9 cellular contexts compared by ENCODE assay signal in the genomic region with DNA sequence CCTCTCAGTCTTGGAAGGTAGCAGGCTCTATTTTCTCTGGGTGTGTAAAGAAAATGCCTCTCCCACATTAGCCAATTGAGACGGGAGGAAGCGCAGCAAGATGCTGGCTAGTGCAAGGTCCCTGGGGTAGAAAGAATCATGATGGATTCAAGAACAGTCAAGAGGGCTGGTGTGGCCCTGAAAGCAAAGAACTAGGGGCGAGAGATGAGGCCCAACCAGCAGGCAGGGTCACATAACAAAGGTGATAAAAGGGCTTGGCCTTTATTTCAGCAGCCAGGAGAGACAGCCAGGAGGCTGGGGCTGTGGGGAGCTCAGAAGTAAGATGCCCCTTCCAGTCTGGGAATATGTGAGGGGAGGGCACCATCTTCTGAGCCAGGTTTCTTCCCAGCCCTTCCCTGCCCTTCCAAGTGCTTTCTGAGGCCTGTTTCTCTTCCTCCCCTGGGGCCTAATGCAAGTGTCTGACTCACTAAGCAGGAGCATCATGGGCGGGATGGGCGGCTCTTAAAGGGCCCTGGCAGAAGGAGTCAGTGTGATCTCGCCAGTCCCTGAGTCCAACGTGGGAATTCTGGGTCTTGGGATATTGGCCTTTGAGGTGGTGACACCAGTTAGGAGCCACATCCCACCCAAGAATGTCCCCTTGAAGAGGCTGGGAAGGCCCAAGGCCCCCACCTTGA. TPM values are rescaled to one million over a fixed set of nuclear protein-coding genes. Genes with fewer than 3 reads are reported as not detected.
DNase-seq lines count a peak whose midpoint lies in the region; TF ChIP-seq lines count a peak whose summit lies in the region.
"Had no signal": no experiment of that assay in that cellular context is flagged by ENCODE, and none has a peak within 500 bp of the region (broad histone marks: within the 10 kb centered on the region; RNA-seq: fewer than 3 reads in every experiment).

No MANE protein-coding gene starts in this region.

- H3K9me3 ChIP-seq in ovary = no peaks in the 10 kb centered on the region

- no peak for TF ChIP-seq CTCF in ovary (IDR thresholded peaks at IDR 0.05)

- DNase-seq in DMS153 (lab: John Stamatoyannopoulos, UW) (peak; percentile 6), DMS153 treated with DMSO at 0.1 percent for 48 hours (lab: John Stamatoyannopoulos, UW; ENCODE audit: unreplicated experiment) (no peak), RPMI7951 (ENCODE audit: low read depth) (peak; percentile 87), epidermal melanocyte (ENCODE audit: insufficient read length, low spot score) (peak; percentile 84), ovary (peak in 3 of 5 donors; percentile 48 to 66 (median 51)), NOMO-1 treated with dmso at 0.1 percent for 144 hours (lab: John Stamatoyannopoulos, UW; ENCODE audit: unreplicated experiment) (no peak), NCI-H2029 (lab: John Stamatoyannopoulos, UW) (no peak), GDM1 (lab: John Stamatoyannopoulos, UW) (no peak)

- no peaks in the 10 kb centered on the region for H3K36me3 ChIP-seq in ovary

- no peak for TF ChIP-seq POLR2A in ovary (IDR thresholded peaks at IDR 0.05)

- no peak overlapping the region for H3K27ac ChIP-seq in ovary
- H3K27ac ChIP-seq: 22Rv1 had no signal

- WGBS in ovary, 3 donors = 61 to 79% (median 73%) methylated on average over 7 of the region's 7 CpGs

- no peaks in the 10 kb centered on the region for H3K27me3 ChIP-seq in ovary

- intact Hi-C loops in ovary (cut with DNase I) = loop anchor here in 1 of 4 donors (5.0 kb wide), 1 partner anchor 378 kb away; a partner anchor contains a TSS

- H3K4me3 ChIP-seq in ovary = no peak overlapping the region

- TF ChIP-seq EP300 in ovary (IDR thresholded peaks at IDR 0.05) = no peak

- peaks cover 13% of the 10 kb centered on the region for H3K4me1 ChIP-seq in ovary (ENCODE audit: insufficient read depth)

RNA-seq across cellular contexts. Expression of a gene that starts 3.9 kb away (rescaled TPM):
- total RNA-seq in RPMI7951 (2014; rRNA removed; shearing (Covaris generic)) = 15.0 and 16.1 TPM in 2 replicates
- 10 to 100 TPM in 5 of 7 donors, 1 to 10 TPM in 2; 6.0 to 29.9 (median 14.7) TPM for total RNA-seq in ovary
- 10 to 100 TPM in 1 of 2 donors, 1 to 10 TPM in 1; 8.7 to 15.8 TPM for polyA plus RNA-seq in ovary

RNA-seq across cellular contexts. Expression of a gene that starts 23.7 kb away (rescaled TPM):
- total RNA-seq in RPMI7951 (2014; rRNA removed; shearing (Covaris generic)) = 3.5 and 4.8 TPM in 2 replicates
- under 1 TPM in 3 of 7 donors, not detected in 4; 0.15 to 0.23 (median 0.20) TPM for total RNA-seq in ovary
- polyA plus RNA-seq in ovary = 1 to 10 TPM in 1 of 2 donors, under 1 TPM in 1; 0.13 to 1.3 TPM

RNA-seq across cellular contexts. Expression of a gene that starts 53.5 kb away (rescaled TPM):
- total RNA-seq in RPMI7951 (2014; rRNA removed; shearing (Covaris generic)) = 98.9 and 103 TPM in 2 replicates
- total RNA-seq in ovary = 100 to 1,000 TPM in 6 of 7 donors, 10 to 100 TPM in 1; 95.4 to 299 (median 170) TPM
- 100 to 1,000 TPM; 219 to 259 TPM for polyA plus RNA-seq in ovary

Comparison
In these comparisons a context has a peak if more than half of its experiments do, and no peak if none do; other contexts are left out.
1. DNase-seq: peak in DMS153 (single experiment), RPMI7951 (single experiment), epidermal melanocyte (single experiment) and ovary (3 of 5); none in DMS153 treated with DMSO at 0.1 percent for 48 hours (single experiment), NOMO-1 treated with dmso at 0.1 percent for 144 hours (single experiment), NCI-H2029 (single experiment) and GDM1 (single experiment).